11 cellular contexts compared by ENCODE assay signal in genomic region chr10:88702848-88703597, GRCh38. TPM values are rescaled to one million over a fixed set of nuclear protein-coding genes. Genes with fewer than 3 reads are reported as not detected.
DNase-seq lines count a peak whose midpoint lies in the region; FAIRE-seq and TF ChIP-seq lines count a peak whose summit lies in the region.
"Had no signal": no experiment of that assay in that cellular context is flagged by ENCODE, and none has a peak within 500 bp of the region (broad histone marks: within the 10 kb centered on the region; RNA-seq: fewer than 3 reads in every experiment).

No MANE protein-coding gene starts in this region.

- H3K27me3 ChIP-seq in osteoblast (ENCODE audit: insufficient read depth, low read length) (no peaks in the 10 kb centered on the region), sigmoid colon (no peaks in the 10 kb centered on the region)

- H3K79me2 ChIP-seq in osteoblast (ENCODE audit: insufficient read depth, low read length): no peaks in the 10 kb centered on the region

- intact Hi-C loops in sigmoid colon (cut with DNase I): no loop called here

- no peak for TF ChIP-seq POLR2A in sigmoid colon (IDR thresholded peaks at IDR 0.05)
- no peak for TF ChIP-seq POLR2A in GM12891 (IDR thresholded peaks at IDR 0.05; ENCODE audit: low read depth, low read length)

- H3K9me3 ChIP-seq in osteoblast (ENCODE audit: low read depth, low read length): no peaks in the 10 kb centered on the region
- no peaks in the 10 kb centered on the region for H3K9me3 ChIP-seq in sigmoid colon

- H3K4me1 ChIP-seq in osteoblast (ENCODE audit: insufficient read depth, low read length) (peaks cover 16% of the 10 kb centered on the region), sigmoid colon (no peaks in the 10 kb centered on the region)

- H3K4me3 ChIP-seq in HFF-Myc (replicated peaks; ENCODE audit: low read depth, low read length): no peak overlapping the region
- H3K4me3 ChIP-seq in osteoblast (ENCODE audit: insufficient read depth, low read length): no peak overlapping the region
- no peak overlapping the region for H3K4me3 ChIP-seq in sigmoid colon

- FAIRE-seq in GM12891 (lab: Jason Lieb, UNC): no peak

- H3K4me2 ChIP-seq in osteoblast (ENCODE audit: insufficient read depth, low read length): no peak overlapping the region

- no peaks in the 10 kb centered on the region for H4K20me1 ChIP-seq in osteoblast (ENCODE audit: insufficient read depth, low read length)

- H3K36me3 ChIP-seq in osteoblast (ENCODE audit: insufficient read depth, low read length): no peaks in the 10 kb centered on the region
- no peaks in the 10 kb centered on the region for H3K36me3 ChIP-seq in sigmoid colon

- no peak overlapping the region for H2AFZ ChIP-seq in osteoblast (ENCODE audit: low read length)

- DNase-seq in HFF-Myc (ENCODE audit: extremely low read depth, low read depth) (peak; percentile 27), NCI-H510A (lab: John Stamatoyannopoulos, UW) (peak; percentile 81), dermis blood vessel endothelial cell (peak; percentile 63), osteoblast (ENCODE audit: insufficient read length, low spot score, missing footprints) (peak; percentile 8), sigmoid colon (no peak), KG1 (lab: John Stamatoyannopoulos, UW) (no peak), GM12891 (ENCODE audit: insufficient read length, low spot score) (no peak)
- DNase-seq: activated CD4-positive, alpha-beta T cell treated with anti-CD3 and anti-CD28 coated beads for 48 hours had no signal

- TF ChIP-seq EP300 in sigmoid colon (IDR thresholded peaks at IDR 0.05): no peak

- 20 to 65% methylated on average over 4 of the region's 4 CpGs for WGBS in sigmoid colon, 2 donors

- TF ChIP-seq CTCF in HFF-Myc (IDR thresholded peaks at IDR 0.05; ENCODE audit: low read depth, low read length, missing control alignments) (no peak), osteoblast (IDR thresholded peaks at IDR 0.05; ENCODE audit: extremely low read depth, low read depth, low read length) (no peak), sigmoid colon (IDR thresholded peaks at IDR 0.05) (no peak)

- H3K27ac ChIP-seq in osteoblast (ENCODE audit: low read depth, low read length) (no peak overlapping the region), sigmoid colon (no peak overlapping the region)

TF ChIP-seq in GM12891, 5 proteins besides CTCF, POLR2A, EP300 and RAD21:
- TF ChIP-seq POU2F2 (IDR thresholded peaks at IDR 0.05; ENCODE audit: low read depth, low read length) (no peak), POLR2AphosphoS5 (IDR thresholded peaks at IDR 0.05; ENCODE audit: low read depth, low read length) (no peak), TAF1 (IDR thresholded peaks at IDR 0.05; ENCODE audit: low read depth, low read length) (no peak), SPI1 (IDR thresholded peaks at IDR 0.05; ENCODE audit: low read depth, low read length) (no peak), PAX5 (IDR thresholded peaks at IDR 0.05; ENCODE audit: insufficient read depth, low read length, severe bottlenecking) (no peak)

RNA-seq across cellular contexts. Expression of gene LIPK, which starts 3.0 kb away (rescaled TPM):
- total RNA-seq in dermis blood vessel endothelial cell (not detected in 2 replicates), osteoblast (not detected in 2 replicates), sigmoid colon (not detected)
- polyA plus RNA-seq in sigmoid colon: not detected
- not detected for polyA plus RNA-seq in GM12891 (2012; ENCODE audit: low read depth, missing spikeins)
- total RNA-seq: fibroblast of lung, mucosa of gallbladder had no signal
- polyA plus RNA-seq: fibroblast of lung, IgD-negative memory B cell had no signal

RNA-seq across cellular contexts. Expression of gene LIPF, which starts 38.8 kb away (rescaled TPM):
- total RNA-seq in dermis blood vessel endothelial cell (not detected in 2 replicates), osteoblast (not detected in 2 replicates), sigmoid colon (under 1 TPM in 1 of 4 donors, not detected in 3; 0.36 TPM)
- 1 to 10 TPM in 2 of 3 donors, not detected in 1; 4.6 to 9.6 TPM for polyA plus RNA-seq in sigmoid colon
- polyA plus RNA-seq in GM12891 (2012; ENCODE audit: low read depth, missing spikeins): not detected
- total RNA-seq: fibroblast of lung, mucosa of gallbladder had no signal
- polyA plus RNA-seq: IgD-negative memory B cell had no signal

RNA-seq across cellular contexts. Expression of gene LIPN, which starts 56.8 kb away (rescaled TPM):
- not detected in 2 replicates for total RNA-seq in dermis blood vessel endothelial cell
- not detected in 2 replicates for total RNA-seq in osteoblast
- total RNA-seq in sigmoid colon: 1 to 10 TPM in 1 of 4 donors, not detected in 3; 1.4 TPM
- polyA plus RNA-seq in sigmoid colon: not detected
- polyA plus RNA-seq in GM12891 (2012; ENCODE audit: low read depth, missing spikeins): 0.22 TPM
- total RNA-seq: fibroblast of lung, mucosa of gallbladder had no signal
- polyA plus RNA-seq: fibroblast of lung had no signal

Comparison
In these comparisons a context has a peak if more than half of its experiments do, and no peak if none do; other contexts are left out.
1. DNase-seq: peak in HFF-Myc (single experiment), NCI-H510A (single experiment), dermis blood vessel endothelial cell (single experiment) and osteoblast (single experiment); none in sigmoid colon (single experiment), KG1 (single experiment) and GM12891 (single experiment).